ENCODE assay signal across 9 cellular contexts in the genomic region with DNA sequence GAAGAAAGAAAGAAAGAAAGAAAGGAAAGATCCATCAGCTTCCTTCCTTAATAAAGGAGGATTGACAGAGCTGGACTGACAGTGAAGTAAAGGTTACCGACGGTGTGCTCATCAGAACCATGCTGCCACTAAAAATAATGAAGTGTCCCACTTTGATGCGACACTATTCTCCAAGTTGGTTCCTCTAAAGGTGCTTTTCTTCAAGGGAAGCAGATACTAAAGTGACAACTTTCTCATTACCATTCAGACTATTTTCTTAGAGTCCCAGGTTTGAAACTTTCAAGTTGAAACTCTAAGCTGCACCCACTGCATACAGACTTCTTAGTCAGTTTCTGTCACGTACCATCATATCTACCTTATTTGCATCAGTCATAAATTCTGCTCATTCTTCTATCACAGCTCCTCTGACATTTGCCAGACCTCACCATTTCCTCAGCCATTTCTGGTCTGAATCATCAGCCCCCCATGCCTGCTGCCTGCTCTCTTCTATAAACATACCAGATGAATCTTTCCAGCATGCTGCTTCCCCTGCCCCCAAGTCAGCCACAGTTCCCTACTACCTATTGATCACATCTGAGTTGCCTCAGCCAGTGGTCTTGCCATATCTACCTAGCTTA.
A peak's percentile ranks its signal among the peaks of the same experiment; 100 is the strongest.
DNase-seq lines count a peak whose midpoint lies in the region; ATAC-seq and TF ChIP-seq lines count a peak whose summit lies in the region.
"Had no signal": no experiment of that assay in that cellular context is flagged by ENCODE, and none has a peak within 500 bp of the region (broad histone marks: within the 10 kb centered on the region; RNA-seq: fewer than 3 reads in every experiment).

No MANE protein-coding gene starts in this region.

- DNase-seq in cardiac fibroblast (ENCODE audit: low read depth in 2 of 2) (peak; percentile 13 to 38), PC-9 (no peak), LoVo (ENCODE audit: low spot score) (no peak), NCI-H446 (lab: John Stamatoyannopoulos, UW) (no peak), medulla oblongata (ENCODE audit: extremely low spot score) (no peak)
- DNase-seq: NCI-H187 had no signal

- H4K20me1 ChIP-seq in DOHH2 (ENCODE audit: control insufficient read depth, insufficient read depth, low read depth, low read length) (no peaks in the 10 kb centered on the region), PC-9 (ENCODE audit: insufficient read depth) (no peaks in the 10 kb centered on the region)

- H3K9me3 ChIP-seq in DOHH2 (ENCODE audit: control insufficient read depth, insufficient read depth, low read length), result peaks cover 9% of the 10 kb centered on the region; the same call in 1 of the 2 replicates
- H3K9me3 ChIP-seq in PC-9 (ENCODE audit: insufficient read depth, low read depth), result no peaks in the 10 kb centered on the region

- H3K4me1 ChIP-seq in DOHH2 (ENCODE audit: control insufficient read depth, low read length), result peaks cover 90% of the 10 kb centered on the region
- no peaks in the 10 kb centered on the region for H3K4me1 ChIP-seq in PC-9 (replicated peaks; ENCODE audit: insufficient read depth)

- peak overlapping the region; percentile 95 for H3K27ac ChIP-seq in DOHH2 (ENCODE audit: low read depth, low read length)
- H3K27ac ChIP-seq in PC-9, result no peak overlapping the region

- H3F3A ChIP-seq in DOHH2 (ENCODE audit: control insufficient read depth, insufficient read depth) (peaks cover 16% of the 10 kb centered on the region), PC-9 (ENCODE audit: insufficient read depth, low read depth) (no peaks in the 10 kb centered on the region)

- no peak for TF ChIP-seq CTCF in DOHH2 (IDR thresholded peaks at IDR 0.05; ENCODE audit: low read depth, low read length, poor library complexity, severe bottlenecking)
- no peak for TF ChIP-seq CTCF in cardiac fibroblast (IDR thresholded peaks at IDR 0.05; ENCODE audit: low read depth, low read length)
- no peak for TF ChIP-seq CTCF in PC-9 (conservative IDR thresholded peaks at IDR 0.05)

- H3K27me3 ChIP-seq in DOHH2 (ENCODE audit: control insufficient read depth, low read length) (no peaks in the 10 kb centered on the region), PC-9 (ENCODE audit: insufficient read depth, low read depth) (no peaks in the 10 kb centered on the region)

- CTCF ChIA-PET in PC-9 (lab: Charles Lee), result no interaction called here

- intact Hi-C loops in PC-9 (cut with micrococcal nuclease; ENCODE audit: unreplicated experiment), result no loop called here

- no peak overlapping the region for H2AFZ ChIP-seq in PC-9

- ATAC-seq in GM19438 (IDR thresholded peaks at IDR 0.05; ENCODE audit: low read depth, unreplicated experiment) (peak; percentile 71), HG03135 (IDR thresholded peaks at IDR 0.05; ENCODE audit: unreplicated experiment) (peak; percentile 64)

- H3K36me3 ChIP-seq in DOHH2 (ENCODE audit: control insufficient read depth, low read length) (peaks cover 15% of the 10 kb centered on the region), PC-9 (ENCODE audit: low read depth) (no peaks in the 10 kb centered on the region)

- H3K4me3 ChIP-seq in DOHH2 (ENCODE audit: low read length) (peak overlapping the region; percentile 75), cardiac fibroblast (replicated peaks in 1 of 2; ENCODE audit: low read depth in 2 of 2, low read length in 2 of 2) (no peak overlapping the region), PC-9 (no peak overlapping the region)

- H3K4me2 ChIP-seq in DOHH2 (ENCODE audit: low read length) (peak overlapping the region; percentile 89), PC-9 (no peak overlapping the region)

- POLR2A ChIA-PET in PC-9 (lab: Charles Lee; ENCODE audit: unreplicated experiment), result no interaction called here

- H3K79me2 ChIP-seq in DOHH2 (ENCODE audit: control insufficient read depth, low read length) (peaks cover 39% of the 10 kb centered on the region), PC-9 (ENCODE audit: low read depth) (no peaks in the 10 kb centered on the region)

- no peaks in the 10 kb centered on the region for H3K9me2 ChIP-seq in DOHH2 (replicated peaks; ENCODE audit: control insufficient read depth, low read length)
- no peaks in the 10 kb centered on the region for H3K9me2 ChIP-seq in PC-9 (ENCODE audit: insufficient read depth)

- BruUV-seq in PC-9 (replicated peaks; lab: Mats Ljungman, UMichigan), result no TSS peak

Comparison
In these comparisons a context has a peak if more than half of its experiments do, and no peak if none do; other contexts are left out.
1. DNase-seq: peak in cardiac fibroblast (2 of 2); none in PC-9 (0 of 2), LoVo (single experiment), NCI-H446 (0 of 2) and medulla oblongata (single experiment).